In genomic region chr17:897970-898619, GRCh38 we compare ENCODE assay signal across 17 cellular contexts.
"Had no signal": no experiment of that assay in that cellular context is flagged by ENCODE, and none has a peak within 500 bp of the region (broad histone marks: within the 10 kb centered on the region; RNA-seq: fewer than 3 reads in every experiment).

No MANE protein-coding gene starts in this region.

- H3K27me3 Mint-ChIP-seq: progenitor cell of endocrine pancreas had no signal

- H3K27ac Mint-ChIP-seq: activated CD8-positive, alpha-beta T cell treated with anti-CD3 and anti-CD28 coated beads, Interleukin-2, amount 10 ng/mL, durations not matched to agents 7 days and 5 days; activated naive CD8-positive, alpha-beta T cell treated with anti-CD3 and anti-CD28 coated beads, Interleukin-2, amount 50 U/mL, for 24 hours; activated T-helper 1 cell treated with anti-CD3 and anti-CD28 coated beads, Interleukin-12 subunit alpha, Interleukin-12 subunit beta, Interleukin-2, Interleukin-4 antibody, amounts not matched to agents 30 ng/mL and 10 ng/mL and 1 ng/mL, durations not matched to agents 14 hours and 24 hours and 36 hours; progenitor cell of endocrine pancreas had no signal

- H3K9me3 ChIP-seq: thoracic aorta, vagina had no signal

- H3K9me3 Mint-ChIP-seq: activated naive CD8-positive, alpha-beta T cell treated with anti-CD3 and anti-CD28 coated beads, Interleukin-2, amount 50 U/mL, for 24 hours; activated T-helper 1 cell treated with anti-CD3 and anti-CD28 coated beads, Interleukin-12 subunit alpha, Interleukin-12 subunit beta, Interleukin-2, Interleukin-4 antibody, amounts not matched to agents 30 ng/mL and 10 ng/mL and 1 ng/mL, durations not matched to agents 14 hours and 24 hours and 36 hours had no signal

- ATAC-seq: activated CD8-positive, alpha-beta T cell treated with anti-CD3 and anti-CD28 coated beads, Interleukin-2, amount 10 ng/mL, durations not matched to agents 7 days and 5 days; activated naive CD8-positive, alpha-beta T cell treated with anti-CD3 and anti-CD28 coated beads, Interleukin-2, amount 50 U/mL, for 24 hours; stimulated activated naive CD8-positive, alpha-beta T cell treated with anti-CD3 and anti-CD28 coated beads, Interleukin-15, Interleukin-2, amounts not matched to agents 100 U/mL and 50 U/mL, for 24 hours had no signal

- H3K27ac ChIP-seq: cardiac muscle cell, thoracic aorta had no signal

- H3K27me3 ChIP-seq: cardiac muscle cell, vagina had no signal

- H3K4me3 ChIP-seq: cardiac muscle cell, thoracic aorta had no signal

- H3K36me3 ChIP-seq: cardiac muscle cell, thoracic aorta, vagina had no signal

- DNase-seq: activated CD4-positive, alpha-beta T cell treated with anti-CD3 and anti-CD28 coated beads for 4 hours; activated CD8-positive, alpha-beta memory T cell treated with anti-CD3 and anti-CD28 coated beads, Interleukin-2, amount 50 U/mL, for 48 hours; activated CD8-positive, alpha-beta T cell treated with anti-CD3 and anti-CD28 coated beads, Interleukin-2, amount 10 ng/mL, durations not matched to agents 7 days and 5 days; activated naive CD4-positive, alpha-beta T cell; activated naive CD8-positive, alpha-beta T cell treated with anti-CD3 and anti-CD28 coated beads, Interleukin-2, amount 50 U/mL, for 24 hours; foreskin melanocyte; kidney; midbrain; stimulated activated CD4-positive, alpha-beta T cell treated with anti-CD3 and anti-CD28 coated beads, Interleukin-4, amount 100 ng/mL, for 1 hour; stimulated activated CD8-positive, alpha-beta memory T cell treated with anti-CD3 and anti-CD28 coated beads, Interleukin-4, amount 100 ng/mL, for 48 hours; stimulated activated naive CD8-positive, alpha-beta T cell treated with anti-CD3 and anti-CD28 coated beads, Interleukin-15, Interleukin-2, amounts not matched to agents 100 U/mL and 50 U/mL, for 24 hours; T1000 had no signal

- H3K4me3 Mint-ChIP-seq: activated CD8-positive, alpha-beta T cell treated with anti-CD3 and anti-CD28 coated beads, Interleukin-2, amount 10 ng/mL, durations not matched to agents 7 days and 5 days; activated naive CD8-positive, alpha-beta T cell treated with anti-CD3 and anti-CD28 coated beads, Interleukin-2, amount 50 U/mL, for 24 hours; activated T-helper 1 cell treated with anti-CD3 and anti-CD28 coated beads, Interleukin-12 subunit alpha, Interleukin-12 subunit beta, Interleukin-2, Interleukin-4 antibody, amounts not matched to agents 30 ng/mL and 10 ng/mL and 1 ng/mL, durations not matched to agents 14 hours and 24 hours and 36 hours had no signal
